ENCODE assay signal across 8 cellular contexts in genomic region chr1:40664791-40665190, GRCh38. TPM values are rescaled to one million over a fixed set of nuclear protein-coding genes. Genes with fewer than 3 reads are reported as not detected.
DNase-seq lines count a peak whose midpoint lies in the region; ATAC-seq and TF ChIP-seq lines count a peak whose summit lies in the region.

No MANE protein-coding gene starts in this region.

- H3K27me3 ChIP-seq in WERI-Rb-1 (ENCODE audit: insufficient read depth, low read depth, severe bottlenecking) (no peaks in the 10 kb centered on the region), iPS DF 6.9 (ENCODE audit: control insufficient read depth, insufficient read depth, low read length) (no peaks in the 10 kb centered on the region)

- ATAC-seq in activated CD8-positive, alpha-beta memory T cell treated with anti-CD3 and anti-CD28 coated beads, Interleukin-2, amount 10 ng/mL, durations not matched to agents 7 days and 5 days: no peak
- ATAC-seq in HG03354 (IDR thresholded peaks at IDR 0.05; ENCODE audit: poor library complexity, severe bottlenecking, unreplicated experiment) (no peak), GM21360 (IDR thresholded peaks at IDR 0.05; ENCODE audit: unreplicated experiment) (no peak)

- CTCF ChIA-PET in activated CD8-positive, alpha-beta memory T cell treated with anti-CD3 and anti-CD28 coated beads, Interleukin-2, amount 10 ng/mL, durations not matched to agents 7 days and 5 days (lab: Charles Lee): interaction anchor here (1.0 to 2.0 kb wide), 3 partner anchors 24 to 164 kb away, joined by 3 to 6 read pairs (median 3); no protein-coding TSS in a partner anchor

- WGBS in iPS DF 6.9 (ENCODE audit: insufficient coverage, insufficient read length): no CpG with 5 or more reads among the region's 2 CpGs

- no peak for TF ChIP-seq CTCF in WERI-Rb-1 (IDR thresholded peaks at IDR 0.05; ENCODE audit: low read depth, low read length)

- H3K36me3 ChIP-seq in WERI-Rb-1: no peaks in the 10 kb centered on the region
- no peaks in the 10 kb centered on the region for H3K36me3 ChIP-seq in iPS DF 6.9 (ENCODE audit: control insufficient read depth, insufficient read depth, low read length)

- H3K9me3 ChIP-seq in WERI-Rb-1 (ENCODE audit: severe bottlenecking): no peaks in the 10 kb centered on the region
- no peaks in the 10 kb centered on the region for H3K9me3 ChIP-seq in iPS DF 6.9 (ENCODE audit: control insufficient read depth, insufficient read depth, low read length)

- H3K9me3 Mint-ChIP-seq in activated CD8-positive, alpha-beta memory T cell treated with anti-CD3 and anti-CD28 coated beads, Interleukin-2, amount 10 ng/mL, durations not matched to agents 7 days and 5 days (ENCODE audit: low read depth): no peaks in the 10 kb centered on the region

- H3K4me1 ChIP-seq in iPS DF 6.9 (ENCODE audit: control insufficient read depth, insufficient read depth, low read length): peaks cover 9% of the 10 kb centered on the region

- H3K4me3 Mint-ChIP-seq in activated CD8-positive, alpha-beta memory T cell treated with anti-CD3 and anti-CD28 coated beads, Interleukin-2, amount 10 ng/mL, durations not matched to agents 7 days and 5 days: peak overlapping the region; percentile 63

- peaks cover 26% of the 10 kb centered on the region for H3K4me1 Mint-ChIP-seq in activated CD8-positive, alpha-beta memory T cell treated with anti-CD3 and anti-CD28 coated beads, Interleukin-2, amount 10 ng/mL, durations not matched to agents 7 days and 5 days

- no peak overlapping the region for H3K27ac ChIP-seq in WERI-Rb-1
- no peak overlapping the region for H3K27ac ChIP-seq in iPS DF 6.9 (ENCODE audit: low read length)
- H3K27ac ChIP-seq in temporal lobe (ENCODE audit: low read depth, low read length): peak overlapping the region; percentile 65

- H3K4me3 ChIP-seq in WERI-Rb-1 (ENCODE audit: low read depth, low read length) (peak overlapping the region; percentile 47), iPS DF 6.9 (ENCODE audit: low read length) (peak overlapping the region; percentile 72; the same call in 1 of the 2 replicates)

- no peak overlapping the region for H3K27ac Mint-ChIP-seq in activated CD8-positive, alpha-beta memory T cell treated with anti-CD3 and anti-CD28 coated beads, Interleukin-2, amount 10 ng/mL, durations not matched to agents 7 days and 5 days

- H3K36me3 Mint-ChIP-seq in activated CD8-positive, alpha-beta memory T cell treated with anti-CD3 and anti-CD28 coated beads, Interleukin-2, amount 10 ng/mL, durations not matched to agents 7 days and 5 days: no peaks in the 10 kb centered on the region

- no peak for DNase-seq in activated CD8-positive, alpha-beta memory T cell treated with anti-CD3 and anti-CD28 coated beads, Interleukin-2, amount 10 ng/mL, durations not matched to agents 7 days and 5 days
- DNase-seq in activated CD8-positive, alpha-beta memory T cell treated with anti-CD3 and anti-CD28 coated beads, Interleukin-2, amount 50 U/mL, for 4 hours: no peak
- DNase-seq in WERI-Rb-1: no peak
- DNase-seq in iPS DF 6.9 (ENCODE audit: low read depth, low spot score): no peak
- DNase-seq in kidney tubule cell (ENCODE audit: low spot score): no peak

- no peaks in the 10 kb centered on the region for H3K27me3 Mint-ChIP-seq in activated CD8-positive, alpha-beta memory T cell treated with anti-CD3 and anti-CD28 coated beads, Interleukin-2, amount 10 ng/mL, durations not matched to agents 7 days and 5 days

RNA-seq across cellular contexts. Expression of gene RIMS3, which starts 0.7 kb away (rescaled TPM):
- 1 to 10 TPM; 2.1 to 5.3 TPM for total RNA-seq in activated CD8-positive, alpha-beta memory T cell treated with anti-CD3 and anti-CD28 coated beads, Interleukin-2, amount 10 ng/mL, durations not matched to agents 7 days and 5 days
- 20.4 TPM for total RNA-seq in temporal lobe

RNA-seq across cellular contexts. Expression of gene NFYC, which starts 26.7 kb away (rescaled TPM):
- total RNA-seq in activated CD8-positive, alpha-beta memory T cell treated with anti-CD3 and anti-CD28 coated beads, Interleukin-2, amount 10 ng/mL, durations not matched to agents 7 days and 5 days: 10 to 100 TPM; 71.1 to 91.2 TPM
- 21.9 TPM for total RNA-seq in temporal lobe
